Comparison of ENCODE assay signal across 8 cellular contexts in genomic region chr14:88792572-88793258, GRCh38. TPM values are rescaled to one million over a fixed set of nuclear protein-coding genes. Genes with fewer than 3 reads are reported as not detected.
DNase-seq lines count a peak whose midpoint lies in the region; ATAC-seq and TF ChIP-seq lines count a peak whose summit lies in the region.

EML5 (minus strand) TSS chr14:88792953; CDS start chr14:88792503, 450 bp downstream.

- H2AFZ ChIP-seq in neural cell (ENCODE audit: low read depth, low read length): peak within 1 kb of the TSS; percentile 49

- H3K9me2 ChIP-seq in neural cell (ENCODE audit: insufficient read depth, low read length): no peaks in the 10 kb centered on the region

- no peaks in the 10 kb centered on the region for H3K36me3 ChIP-seq in neural cell (ENCODE audit: insufficient read depth, low read length)

- peak; percentile 73 for TF ChIP-seq CTCF in neural cell (IDR thresholded peaks at IDR 0.05; ENCODE audit: poor library complexity, severe bottlenecking)

- H3K79me2 ChIP-seq in neural cell (replicated peaks; ENCODE audit: insufficient read depth, low read length): peaks cover 40% of the 10 kb centered on the region

- no peaks in the 10 kb centered on the region for H3K9me3 Mint-ChIP-seq in stimulated activated naive CD8-positive, alpha-beta T cell treated with anti-CD3 and anti-CD28 coated beads, Interleukin-15, Interleukin-2, amounts not matched to agents 100 ng/mL and 50 ng/mL, for 24 hours

- peaks cover 33% of the 10 kb centered on the region for H3K4me1 Mint-ChIP-seq in stimulated activated naive CD8-positive, alpha-beta T cell treated with anti-CD3 and anti-CD28 coated beads, Interleukin-15, Interleukin-2, amounts not matched to agents 100 ng/mL and 50 ng/mL, for 24 hours (ENCODE audit: low read depth)

- H3K4me3 Mint-ChIP-seq in stimulated activated naive CD8-positive, alpha-beta T cell treated with anti-CD3 and anti-CD28 coated beads, Interleukin-15, Interleukin-2, amounts not matched to agents 100 ng/mL and 50 ng/mL, for 24 hours: peak within 1 kb of the TSS; percentile 85

- H3K27me3 Mint-ChIP-seq in stimulated activated naive CD8-positive, alpha-beta T cell treated with anti-CD3 and anti-CD28 coated beads, Interleukin-15, Interleukin-2, amounts not matched to agents 100 ng/mL and 50 ng/mL, for 24 hours: peaks cover 8% of the 10 kb centered on the region

- peaks cover 16% of the 10 kb centered on the region for H3K27me3 ChIP-seq in neural cell (ENCODE audit: insufficient read depth, low read depth, low read length)

- H3K36me3 Mint-ChIP-seq in stimulated activated naive CD8-positive, alpha-beta T cell treated with anti-CD3 and anti-CD28 coated beads, Interleukin-15, Interleukin-2, amounts not matched to agents 100 ng/mL and 50 ng/mL, for 24 hours (ENCODE audit: low read depth): no peaks in the 10 kb centered on the region

- peak; percentile 91 for ATAC-seq in GM21717 (IDR thresholded peaks at IDR 0.05; ENCODE audit: unreplicated experiment)

- H3K9me3 ChIP-seq in neural cell (ENCODE audit: low read length): no peaks in the 10 kb centered on the region

- TF ChIP-seq EP300 in neural cell (conservative IDR thresholded peaks at IDR 0.05; ENCODE audit: poor library complexity, severe bottlenecking): no peak

- peak within 1 kb of the TSS; percentile 82 for H3K4me2 ChIP-seq in neural cell (ENCODE audit: low read length)

- no peaks in the 10 kb centered on the region for H4K20me1 ChIP-seq in neural cell (ENCODE audit: insufficient read depth)

- no peaks in the 10 kb centered on the region for H3F3A ChIP-seq in neural cell (ENCODE audit: insufficient read depth, low read length, poor library complexity, severe bottlenecking)

- in situ Hi-C loops in KBM-7 (cut with MboI; ENCODE audit: low pct_unique_long_range_greater_than_20kb, low sequenced_read_pairs): no loop called here

- H3K9ac ChIP-seq in neural cell (ENCODE audit: low read length): peak within 1 kb of the TSS; percentile 75

- DNase-seq in DMS79 (lab: John Stamatoyannopoulos, UW): peak; percentile 83
- DNase-seq in KBM-7: peak; percentile 87
- peak; percentile 71 for DNase-seq in RPMI7951 (ENCODE audit: low read depth)
- DNase-seq in activated effector memory CD4-positive, alpha-beta T cell treated with Interleukin-2 at 50 U/mL for 16 hours: peak; percentile 74
- DNase-seq in fibroblast of the conjunctiva (ENCODE audit: low read depth): peak; percentile 10

- H3K27ac Mint-ChIP-seq in stimulated activated naive CD8-positive, alpha-beta T cell treated with anti-CD3 and anti-CD28 coated beads, Interleukin-15, Interleukin-2, amounts not matched to agents 100 ng/mL and 50 ng/mL, for 24 hours: peak within 1 kb of the TSS; percentile 83

- H3K4me3 ChIP-seq in neural cell (ENCODE audit: low read length): peak within 1 kb of the TSS; percentile 87

- TF ChIP-seq RAD21 in neural cell (conservative IDR thresholded peaks at IDR 0.05): peak; percentile 64

- peak within 1 kb of the TSS; percentile 72 for H3K27ac ChIP-seq in neural cell (ENCODE audit: low read length)

TF ChIP-seq in neural cell, 6 proteins besides CTCF, POLR2A, EP300 and RAD21:
- TF ChIP-seq MXI1 (conservative IDR thresholded peaks at IDR 0.05; ENCODE audit: poor library complexity, severe bottlenecking) (peak; percentile 50), SMC3 (conservative IDR thresholded peaks at IDR 0.05; ENCODE audit: poor library complexity) (peak; percentile 27), TAF1 (IDR thresholded peaks at IDR 0.05; ENCODE audit: low read depth) (no peak), EZH2 (IDR thresholded peaks at IDR 0.05; ENCODE audit: borderline replicate concordance, insufficient read depth, low read length, poor library complexity, severe bottlenecking) (no peak), REST (IDR thresholded peaks at IDR 0.05; ENCODE audit: borderline replicate concordance) (no peak), POLR2AphosphoS5 (IDR thresholded peaks at IDR 0.05) (peak; percentile 69)

RNA-seq across cellular contexts. Expression of gene EML5, which starts in this region (rescaled TPM):
- total RNA-seq in RPMI7951 (2014; rRNA removed; shearing (Covaris generic)): 3.1 and 3.9 TPM in 2 replicates
- polyA plus RNA-seq in neural cell: 23.6 and 27.5 TPM in 2 replicates
- 61.8 and 64.5 TPM in 2 replicates for polyA minus RNA-seq in neural cell

Comparison
In these comparisons a context has a peak if more than half of its experiments do, and no peak if none do; other contexts are left out.
1. Peak in every context shown above with its lines: DNase-seq, ATAC-seq, H3K4me3 ChIP-seq and H3K27ac ChIP-seq.
2. DNase-seq: peak in every context shown above with its lines; median percentile 87 in KBM-7; 83 in DMS79; 74 in activated effector memory CD4-positive, alpha-beta T cell treated with Interleukin-2 at 50 U/mL for 16 hours; 71 in RPMI7951; 10 in fibroblast of the conjunctiva.